In genomic region chr11:9708544-9708943, GRCh38 we compare ENCODE assay signal across 17 cellular contexts. TPM values are rescaled to one million over a fixed set of nuclear protein-coding genes. Genes with fewer than 3 reads are reported as not detected.
A peak's percentile ranks its signal among the peaks of the same experiment; 100 is the strongest.
DNase-seq lines count a peak whose midpoint lies in the region; ATAC-seq, FAIRE-seq and TF ChIP-seq lines count a peak whose summit lies in the region.
"Had no signal": no experiment of that assay in that cellular context is flagged by ENCODE, and none has a peak within 500 bp of the region (broad histone marks: within the 10 kb centered on the region; RNA-seq: fewer than 3 reads in every experiment).

No MANE protein-coding gene starts in this region.

- H3K4me3 ChIP-seq in OCI-LY1 (ENCODE audit: low read depth, low read length, poor library complexity, severe bottlenecking) (no peak overlapping the region), stomach (no peak overlapping the region)
- H3K4me3 ChIP-seq: ascending aorta, esophagus squamous epithelium, suprapubic skin had no signal

- H3K36me3 ChIP-seq in OCI-LY1 (ENCODE audit: insufficient read depth, low read length) (peaks cover 65% of the 10 kb centered on the region), stomach (peaks cover 0 to 2% (median 0%) of the 10 kb centered on the region in 4 donors)
- H3K36me3 ChIP-seq: suprapubic skin had no signal

- TF ChIP-seq POLR2A in H54 (IDR thresholded peaks at IDR 0.05; ENCODE audit: low read depth, low read length) (no peak), stomach (IDR thresholded peaks at IDR 0.05) (no peak)

- intact Hi-C loops in stomach (cut with DNase I; ENCODE audit: low total_unique reads): no loop called here

- FAIRE-seq in H54 (lab: Jason Lieb, UNC): peak; percentile 64

- H3K9me3 ChIP-seq in OCI-LY1 (ENCODE audit: low read length) (peaks cover 4% of the 10 kb centered on the region; the same call in 1 of the 2 replicates), stomach (no peaks in the 10 kb centered on the region)
- H3K9me3 ChIP-seq: ascending aorta, esophagus squamous epithelium, suprapubic skin had no signal

- ATAC-seq in esophagus mucosa: peak; percentile 29
- ATAC-seq: left colon, SK-N-SH treated with all-trans-retinoic acid at 6 μM for 48 hours had no signal

- H4K20me1 ChIP-seq in OCI-LY1 (ENCODE audit: insufficient read depth, low read length): 0 out of 2 replicates have a peak, but pooled peaks cover 2% of the 10 kb centered on the region

- H3K9ac ChIP-seq in OCI-LY1 (ENCODE audit: low read length): no peak overlapping the region
- H3K9ac ChIP-seq: KMS-11 had no signal

- no peaks in the 10 kb centered on the region for H3K27me3 ChIP-seq in OCI-LY1 (ENCODE audit: insufficient read depth, low read length)
- H3K27me3 ChIP-seq in stomach: no peaks in the 10 kb centered on the region
- H3K27me3 ChIP-seq: ascending aorta, esophagus squamous epithelium, suprapubic skin had no signal

- WGBS in stomach, 5 donors: 96 to 100% (median 100%) methylated on average over 1 of the region's 1 CpG

- H3K27ac ChIP-seq in OCI-LY1 (ENCODE audit: low read depth, low read length, poor library complexity, severe bottlenecking) (peak overlapping the region; percentile 7), stomach (no peak overlapping the region)
- H3K27ac ChIP-seq: KMS-11, suprapubic skin had no signal

- no peak overlapping the region for H2AFZ ChIP-seq in OCI-LY1 (ENCODE audit: low read length)

- no peak for TF ChIP-seq EP300 in stomach (IDR thresholded peaks at IDR 0.05)

- H3K9me2 ChIP-seq in OCI-LY1 (ENCODE audit: low read depth, low read length): no peaks in the 10 kb centered on the region

- H3K4me1 ChIP-seq in OCI-LY1 (ENCODE audit: insufficient read depth, low read length, severe bottlenecking): peaks cover 37% of the 10 kb centered on the region
- peaks cover 0 to 42% (median 17%) of the 10 kb centered on the region in 4 donors for H3K4me1 ChIP-seq in stomach

- 0 out of 2 replicates have a peak, but pooled peaks cover 4% of the 10 kb centered on the region for H3F3A ChIP-seq in OCI-LY1 (ENCODE audit: insufficient read depth, low read length)

- H3K79me2 ChIP-seq in OCI-LY1 (ENCODE audit: insufficient read depth, low read length): peaks cover 88% of the 10 kb centered on the region

- DNase-seq in H54 (ENCODE audit: insufficient read length, low spot score): no peak
- peak; percentile 49 for DNase-seq in pons (ENCODE audit: low spot score)
- no peak for DNase-seq in cerebellar nuclear complex (lab: John Stamatoyannopoulos, UW)
- DNase-seq in activated CD4-positive, alpha-beta T cell treated with anti-CD3 and anti-CD28 coated beads, Interleukin-2, amount 50 U/mL, for 1 hour: no peak
- no peak for DNase-seq in stomach
- DNase-seq: activated naive CD4-positive, alpha-beta T cell treated with Interleukin-2 at 50 U/mL for 16 hours; esophagus squamous epithelium; left colon; natural killer cell; NCI-H1694; stimulated activated CD4-positive, alpha-beta T cell treated with anti-CD3 and anti-CD28 coated beads, Interleukin-1b, Interleukin-23, amount 100 ng/mL, for 48 hours had no signal

- TF ChIP-seq CTCF in OCI-LY1 (IDR thresholded peaks at IDR 0.05; ENCODE audit: low read length): no peak
- no peak for TF ChIP-seq CTCF in stomach (IDR thresholded peaks at IDR 0.05)

- H3K4me2 ChIP-seq in OCI-LY1 (ENCODE audit: low read length): no peak overlapping the region
- H3K4me2 ChIP-seq: KMS-11 had no signal

RNA-seq across cellular contexts. Expression of gene SWAP70, which starts 44.7 kb away (rescaled TPM):
- 13.5 TPM for total RNA-seq in esophagus mucosa
- 10 to 100 TPM; 18.2 to 39.5 (median 19.8) TPM for total RNA-seq in stomach
- polyA plus RNA-seq in stomach: 10 to 100 TPM in 2 of 3 donors, 1 to 10 TPM in 1; 5.1 to 11.0 (median 10.1) TPM
